In the genomic region with DNA sequence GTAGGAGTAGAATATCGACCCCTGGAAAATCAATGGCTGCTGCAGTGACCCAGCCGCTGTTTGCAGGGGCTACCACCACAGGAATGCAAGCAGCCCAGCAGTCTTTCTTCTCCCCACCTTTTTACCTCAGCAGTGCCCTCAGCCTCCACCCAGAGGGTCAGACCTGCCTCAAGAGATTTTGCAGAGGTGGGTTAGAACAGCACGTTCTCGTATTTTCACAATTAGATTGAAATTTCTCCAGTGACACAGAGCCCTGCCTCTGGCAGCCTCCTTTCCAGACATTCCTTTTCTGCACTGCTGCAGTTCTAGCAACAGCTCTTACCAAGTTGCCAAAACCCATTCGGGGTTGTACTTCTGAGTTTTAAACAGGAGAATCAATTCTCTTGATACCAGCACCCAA, we compare ENCODE assay signal across 24 cellular contexts. TPM values are rescaled to one million over a fixed set of nuclear protein-coding genes. Genes with fewer than 3 reads are reported as not detected.
DNase-seq lines count a peak whose midpoint lies in the region; ATAC-seq and TF ChIP-seq lines count a peak whose summit lies in the region.
"Had no signal": no experiment of that assay in that cellular context is flagged by ENCODE, and none has a peak within 500 bp of the region (broad histone marks: within the 10 kb centered on the region; RNA-seq: fewer than 3 reads in every experiment).

No MANE protein-coding gene starts in this region.

- H3K27ac ChIP-seq in CD4-positive, alpha-beta memory T cell (ENCODE audit: low read depth, low read length) = no peak overlapping the region
- H3K27ac ChIP-seq: brain microvascular endothelial cell, colonic mucosa, ovary, SJCRH30, suprapubic skin had no signal

- intact Hi-C loops in CD4-positive, alpha-beta memory T cell (cut with micrococcal nuclease) = no loop called here
- intact Hi-C loops in activated T-helper 1 cell treated with anti-CD3 and anti-CD28 coated beads, Interleukin-12 subunit alpha, Interleukin-12 subunit beta, Interleukin-2, Interleukin-4 antibody, amounts not matched to agents 30 ng/mL and 10 ng/mL and 1 ng/mL, durations not matched to agents 14 hours and 24 hours and 36 hours (cut with micrococcal nuclease) = no loop called here
- intact Hi-C loops in sciatic nerve (cut with DNase I) = no loop called here

- no peaks in the 10 kb centered on the region for H3K9me3 ChIP-seq in CD4-positive, alpha-beta memory T cell (ENCODE audit: control insufficient read depth in 1 of 2, low read length in 2 of 2)
- H3K9me3 ChIP-seq: colonic mucosa, gastroesophageal sphincter, MG63, ovary, right lobe of liver, SJCRH30, suprapubic skin had no signal

- H3K36me3 Mint-ChIP-seq in CD4-positive, alpha-beta memory T cell = peaks cover 30 to 63% of the 10 kb centered on the region in 2 donors
- H3K36me3 Mint-ChIP-seq in activated T-helper 1 cell treated with anti-CD3 and anti-CD28 coated beads, Interleukin-12 subunit alpha, Interleukin-12 subunit beta, Interleukin-2, Interleukin-4 antibody, amounts not matched to agents 30 ng/mL and 10 ng/mL and 1 ng/mL, durations not matched to agents 14 hours and 24 hours and 36 hours (ENCODE audit: low read depth) = peaks cover 39% of the 10 kb centered on the region
- peaks cover 4% of the 10 kb centered on the region for H3K36me3 Mint-ChIP-seq in glutamatergic neuron (ENCODE audit: unreplicated experiment)

- POLR2A ChIA-PET in CD4-positive, alpha-beta memory T cell (lab: Charles Lee; ENCODE audit: partially characterized antibody) = interaction anchor here (1.2 kb wide), 1 partner anchor 53 kb away, joined by 3 read pairs; no protein-coding TSS in a partner anchor

- no peaks in the 10 kb centered on the region for H3K27me3 Mint-ChIP-seq in CD4-positive, alpha-beta memory T cell
- no peaks in the 10 kb centered on the region for H3K27me3 Mint-ChIP-seq in activated T-helper 1 cell treated with anti-CD3 and anti-CD28 coated beads, Interleukin-12 subunit alpha, Interleukin-12 subunit beta, Interleukin-2, Interleukin-4 antibody, amounts not matched to agents 30 ng/mL and 10 ng/mL and 1 ng/mL, durations not matched to agents 14 hours and 24 hours and 36 hours (ENCODE audit: insufficient read depth)
- H3K27me3 Mint-ChIP-seq in glutamatergic neuron (ENCODE audit: unreplicated experiment) = peaks cover 7% of the 10 kb centered on the region
- H3K27me3 Mint-ChIP-seq: activated CD4-positive, alpha-beta T cell treated with anti-CD3 and anti-CD28 coated beads, Interleukin-2, amount 10 ng/mL, durations not matched to agents 7 days and 5 days had no signal

- peaks cover 90% of the 10 kb centered on the region for H3K4me1 ChIP-seq in CD4-positive, alpha-beta memory T cell (ENCODE audit: insufficient read depth, low read length)
- H3K4me1 ChIP-seq: colonic mucosa, SJCRH30 had no signal

- ATAC-seq in sciatic nerve = peak; percentile 67
- ATAC-seq: gastroesophageal sphincter had no signal

- no peak for TF ChIP-seq CTCF in glutamatergic neuron (IDR thresholded peaks at IDR 0.05; ENCODE audit: partially characterized antibody, unreplicated experiment)

- H3K4me1 Mint-ChIP-seq in CD4-positive, alpha-beta memory T cell = peaks cover 57 to 95% (median 75%) of the 10 kb centered on the region in 4 donors
- peaks cover 65% of the 10 kb centered on the region for H3K4me1 Mint-ChIP-seq in activated T-helper 1 cell treated with anti-CD3 and anti-CD28 coated beads, Interleukin-12 subunit alpha, Interleukin-12 subunit beta, Interleukin-2, Interleukin-4 antibody, amounts not matched to agents 30 ng/mL and 10 ng/mL and 1 ng/mL, durations not matched to agents 14 hours and 24 hours and 36 hours (ENCODE audit: low read depth)
- peaks cover 11% of the 10 kb centered on the region for H3K4me1 Mint-ChIP-seq in glutamatergic neuron (ENCODE audit: low read depth, unreplicated experiment)

- DNase-seq in CD4-positive, alpha-beta memory T cell = no peak
- DNase-seq in activated T-helper 1 cell treated with anti-CD3 and anti-CD28 coated beads, Interleukin-12 subunit alpha, Interleukin-12 subunit beta, Interleukin-2, Interleukin-4 antibody, amounts not matched to agents 30 ng/mL and 10 ng/mL and 1 ng/mL, durations not matched to agents 14 hours and 24 hours and 36 hours (ENCODE audit: low spot score) = no peak
- DNase-seq in glutamatergic neuron = no peak
- no peak for DNase-seq in sciatic nerve (ENCODE audit: low spot score)
- DNase-seq in NCI-H1436 treated with DMSO at 0.1 percent for 48 hours (lab: John Stamatoyannopoulos, UW) = no peak
- no peak for DNase-seq in mucosa of gallbladder (ENCODE audit: low spot score)
- no peak for DNase-seq in activated CD4-positive, CD25-positive, alpha-beta regulatory T cell (lab: John Stamatoyannopoulos, UW)
- DNase-seq: activated CD4-positive, alpha-beta T cell treated with anti-CD3 and anti-CD28 coated beads, Interleukin-2, amount 10 ng/mL, durations not matched to agents 7 days and 5 days; activated CD8-positive, alpha-beta memory T cell treated with anti-CD3 and anti-CD28 coated beads, Interleukin-2, amount 50 U/mL, for 48 hours; brain microvascular endothelial cell; colonic mucosa; DMS53; endodermal cell; GDM1; H9; MG63; NCI-H1436; NCI-H2171; NCI-H524 treated with DMSO at 0.1 percent for 48 hours; ovary; right lobe of liver; SJCRH30 had no signal

- CTCF ChIA-PET in CD4-positive, alpha-beta memory T cell (lab: Charles Lee; ENCODE audit: partially characterized antibody) = interaction anchor here (2.1 kb wide), 1 partner anchor 51 kb away, joined by 7 read pairs; no protein-coding TSS in a partner anchor

- peak overlapping the region in 1 of 8 donors; percentile 15 for H3K4me3 Mint-ChIP-seq in CD4-positive, alpha-beta memory T cell
- H3K4me3 Mint-ChIP-seq in activated T-helper 1 cell treated with anti-CD3 and anti-CD28 coated beads, Interleukin-12 subunit alpha, Interleukin-12 subunit beta, Interleukin-2, Interleukin-4 antibody, amounts not matched to agents 30 ng/mL and 10 ng/mL and 1 ng/mL, durations not matched to agents 14 hours and 24 hours and 36 hours = no peak overlapping the region
- H3K4me3 Mint-ChIP-seq in glutamatergic neuron (ENCODE audit: unreplicated experiment) = no peak overlapping the region
- H3K4me3 Mint-ChIP-seq: activated CD4-positive, alpha-beta T cell treated with anti-CD3 and anti-CD28 coated beads, Interleukin-2, amount 10 ng/mL, durations not matched to agents 7 days and 5 days; endodermal cell; H9 had no signal

- no peaks in the 10 kb centered on the region for H3K9me3 Mint-ChIP-seq in CD4-positive, alpha-beta memory T cell
- H3K9me3 Mint-ChIP-seq in activated T-helper 1 cell treated with anti-CD3 and anti-CD28 coated beads, Interleukin-12 subunit alpha, Interleukin-12 subunit beta, Interleukin-2, Interleukin-4 antibody, amounts not matched to agents 30 ng/mL and 10 ng/mL and 1 ng/mL, durations not matched to agents 14 hours and 24 hours and 36 hours = no peaks in the 10 kb centered on the region
- H3K9me3 Mint-ChIP-seq in glutamatergic neuron (ENCODE audit: unreplicated experiment) = peaks cover 15% of the 10 kb centered on the region
- H3K9me3 Mint-ChIP-seq: activated CD4-positive, alpha-beta T cell treated with anti-CD3 and anti-CD28 coated beads, Interleukin-2, amount 10 ng/mL, durations not matched to agents 7 days and 5 days; endodermal cell; H9 had no signal

- H3K27ac Mint-ChIP-seq in CD4-positive, alpha-beta memory T cell = peak overlapping the region; percentile 29 to 79 (median 68)
- H3K27ac Mint-ChIP-seq in activated T-helper 1 cell treated with anti-CD3 and anti-CD28 coated beads, Interleukin-12 subunit alpha, Interleukin-12 subunit beta, Interleukin-2, Interleukin-4 antibody, amounts not matched to agents 30 ng/mL and 10 ng/mL and 1 ng/mL, durations not matched to agents 14 hours and 24 hours and 36 hours = peak overlapping the region; percentile 50
- H3K27ac Mint-ChIP-seq in glutamatergic neuron (ENCODE audit: unreplicated experiment) = peak overlapping the region; percentile 73
- H3K27ac Mint-ChIP-seq: activated CD4-positive, alpha-beta T cell treated with anti-CD3 and anti-CD28 coated beads, Interleukin-2, amount 10 ng/mL, durations not matched to agents 7 days and 5 days; endodermal cell had no signal

- H3K27me3 ChIP-seq in CD4-positive, alpha-beta memory T cell (ENCODE audit: insufficient read depth, low read length) = no peaks in the 10 kb centered on the region
- H3K27me3 ChIP-seq: brain microvascular endothelial cell, colonic mucosa, gastroesophageal sphincter, MG63, ovary, right lobe of liver, SJCRH30, suprapubic skin had no signal

- H3K4me3 ChIP-seq in CD4-positive, alpha-beta memory T cell (ENCODE audit: low read length in 2 of 2) = no peak overlapping the region
- H3K4me3 ChIP-seq: colonic mucosa, gastroesophageal sphincter, MG63, ovary, right lobe of liver, SJCRH30, suprapubic skin had no signal

- H3K36me3 ChIP-seq in CD4-positive, alpha-beta memory T cell (ENCODE audit: insufficient read depth, low read length) = peaks cover 36% of the 10 kb centered on the region
- H3K36me3 ChIP-seq: ovary had no signal

RNA-seq across cellular contexts. Expression of a gene that starts 38.3 kb away (rescaled TPM):
- total RNA-seq in CD4-positive, alpha-beta memory T cell = 10 to 100 TPM; 17.7 to 18.2 TPM
- polyA plus RNA-seq in CD4-positive, alpha-beta memory T cell = 10 to 100 TPM in 1 of 2 donors, 1 to 10 TPM in 1; 7.9 to 13.2 TPM
- 18.5 and 22.6 TPM in 2 replicates for total RNA-seq in activated T-helper 1 cell treated with anti-CD3 and anti-CD28 coated beads, Interleukin-12 subunit alpha, Interleukin-12 subunit beta, Interleukin-2, Interleukin-4 antibody, amounts not matched to agents 30 ng/mL and 10 ng/mL and 1 ng/mL, durations not matched to agents 14 hours and 24 hours and 36 hours
- total RNA-seq in glutamatergic neuron (ENCODE audit: unreplicated experiment) (6.7 TPM), sciatic nerve (10.6 TPM), mucosa of gallbladder (19.3 TPM)

RNA-seq across cellular contexts. Expression of a gene that starts 53.6 kb away (rescaled TPM):
- 100 to 1,000 TPM; 112 to 127 TPM for total RNA-seq in CD4-positive, alpha-beta memory T cell
- polyA plus RNA-seq in CD4-positive, alpha-beta memory T cell = 10 to 100 TPM in 1 of 2 donors, 1 to 10 TPM in 1; 4.2 to 30.4 TPM
- total RNA-seq in activated T-helper 1 cell treated with anti-CD3 and anti-CD28 coated beads, Interleukin-12 subunit alpha, Interleukin-12 subunit beta, Interleukin-2, Interleukin-4 antibody, amounts not matched to agents 30 ng/mL and 10 ng/mL and 1 ng/mL, durations not matched to agents 14 hours and 24 hours and 36 hours = 130 and 132 TPM in 2 replicates
- total RNA-seq in glutamatergic neuron (ENCODE audit: unreplicated experiment) (187 TPM), sciatic nerve (83.8 TPM), mucosa of gallbladder (83.6 TPM)
